In the genomic region with DNA sequence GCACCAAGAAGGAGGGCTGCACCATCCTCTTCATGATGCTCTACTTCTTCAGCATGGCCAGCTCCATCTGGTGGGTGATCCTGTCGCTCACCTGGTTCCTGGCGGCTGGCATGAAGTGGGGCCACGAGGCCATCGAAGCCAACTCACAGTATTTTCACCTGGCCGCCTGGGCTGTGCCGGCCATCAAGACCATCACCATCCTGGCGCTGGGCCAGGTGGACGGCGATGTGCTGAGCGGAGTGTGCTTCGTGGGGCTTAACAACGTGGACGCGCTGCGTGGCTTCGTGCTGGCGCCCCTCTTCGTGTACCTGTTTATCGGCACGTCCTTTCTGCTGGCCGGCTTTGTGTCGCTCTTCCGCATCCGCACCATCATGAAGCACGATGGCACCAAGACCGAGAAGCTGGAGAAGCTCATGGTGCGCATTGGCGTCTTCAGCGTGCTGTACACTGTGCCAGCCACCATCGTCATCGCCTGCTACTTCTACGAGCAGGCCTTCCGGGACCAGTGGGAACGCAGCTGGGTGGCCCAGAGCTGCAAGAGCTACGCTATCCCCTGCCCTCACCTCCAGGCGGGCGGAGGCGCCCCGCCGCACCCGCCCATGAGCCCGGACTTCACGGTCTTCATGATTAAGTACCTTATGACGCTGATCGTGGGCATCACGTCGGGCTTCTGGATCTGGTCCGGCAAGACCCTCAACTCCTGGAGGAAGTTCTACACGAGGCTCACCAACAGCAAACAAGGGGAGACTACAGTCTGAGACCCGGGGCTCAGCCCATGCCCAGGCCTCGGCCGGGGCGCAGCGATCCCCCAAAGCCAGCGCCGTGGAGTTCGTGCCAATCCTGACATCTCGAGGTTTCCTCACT, we compare ENCODE assay signal across 8 cellular contexts. TPM values are rescaled to one million over a fixed set of nuclear protein-coding genes. Genes with fewer than 3 reads are reported as not detected.
A peak's percentile ranks its signal among the peaks of the same experiment; 100 is the strongest.
DNase-seq lines count a peak whose midpoint lies in the region; ATAC-seq, FAIRE-seq and TF ChIP-seq lines count a peak whose summit lies in the region.

No MANE protein-coding gene starts in this region.

- H3K4me2 ChIP-seq in HepG2 (ENCODE audit: low read depth, low read length): no peak overlapping the region

- no peaks in the 10 kb centered on the region for H3K9me3 Mint-ChIP-seq in mesothelial cell of epicardium

- TF ChIP-seq EP300 in HepG2 (IDR thresholded peaks at IDR 0.05; ENCODE audit: low read depth in 2 of 2, low read length in 2 of 2) (no peak), HepG2 (CRISPR knock-in tag; IDR thresholded peaks at IDR 0.05; ENCODE audit: borderline replicate concordance) (no peak)

- peak overlapping the region; percentile 93 for H3K4me3 Mint-ChIP-seq in mesothelial cell of epicardium

- CTCF ChIA-PET in HepG2 (lab: Yijun Ruan, JAX; ENCODE audit: low intra/inter-chr PET ratio, low total read pairs): no interaction called here

- H3K4me1 ChIP-seq in liver (ENCODE audit: control insufficient read depth in 4 of 4, insufficient read depth in 4 of 4, low read length in 3 of 4) (peaks cover 6 to 25% (median 15%) of the 10 kb centered on the region in 4 donors), HepG2 (ENCODE audit: insufficient read depth, low read length) (peaks cover 15% of the 10 kb centered on the region), duodenal mucosa (ENCODE audit: control insufficient read depth in 1 of 2, insufficient read depth in 2 of 2, low read length in 2 of 2) (peaks cover 28 to 31% of the 10 kb centered on the region in 2 donors)

- FAIRE-seq in HepG2 (lab: Jason Lieb, UNC): no peak
- FAIRE-seq in urothelium cell line (lab: Jason Lieb, UNC): peak; percentile 71

- H3K4me3 ChIP-seq in liver (ENCODE audit: low read depth in 1 of 3, low read length in 3 of 3) (peak overlapping the region in 2 of 3 donors; percentile 57 to 95), HepG2 (replicated peaks in 1 of 3; ENCODE audit: insufficient read depth in 1 of 3, low read depth in 2 of 3, low read length in 3 of 3) (no peak overlapping the region), duodenal mucosa (ENCODE audit: low read depth in 1 of 2, low read length in 2 of 2) (peak overlapping the region; percentile 79 to 91)

- 39% methylated on average over 58 of the region's 58 CpGs for WGBS in liver
- 97% methylated on average over 49 of the region's 58 CpGs for WGBS in HepG2 (ENCODE audit: low lambda C conversion rate)

- H3K27me3 ChIP-seq in liver (ENCODE audit: control insufficient read depth in 4 of 4, insufficient read depth in 4 of 4, low read length in 3 of 4): no peaks in the 10 kb centered on the region
- H3K27me3 ChIP-seq in HepG2 (ENCODE audit: control insufficient read depth in 1 of 2, insufficient read depth in 2 of 2, low read length in 2 of 2): peaks cover 0 to 16% of the 10 kb centered on the region in 2 experiments; a peak in 2 of 5 replicates
- no peaks in the 10 kb centered on the region for H3K27me3 ChIP-seq in duodenal mucosa (ENCODE audit: control insufficient read depth in 1 of 2, insufficient read depth in 2 of 2, low read length in 2 of 2)

- in situ Hi-C loops in HepG2 (cut with HindIII; ENCODE audit: extremely low pct_ligation_motif_present, low pct_unique_long_range_greater_than_20kb): no loop called here

- H3K36me3 ChIP-seq in liver (ENCODE audit: control insufficient read depth in 4 of 4, insufficient read depth in 3 of 4, low read depth in 1 of 4, low read length in 3 of 4) (no peaks in the 10 kb centered on the region), HepG2 (replicated peaks in 1 of 2; ENCODE audit: control insufficient read depth in 1 of 2, insufficient read depth in 2 of 2, low read length in 2 of 2) (no peaks in the 10 kb centered on the region), duodenal mucosa (ENCODE audit: control insufficient read depth in 1 of 2, insufficient read depth in 2 of 2, low read length in 2 of 2) (no peaks in the 10 kb centered on the region)

- TF ChIP-seq CTCF in liver (IDR thresholded peaks at IDR 0.05; ENCODE audit: low read depth, low read length, missing input control) (no peak), HepG2 (CRISPR knock-in tag; IDR thresholded peaks at IDR 0.05) (no peak), mesothelial cell of epicardium (IDR thresholded peaks at IDR 0.05; ENCODE audit: unreplicated experiment) (no peak)

- intact Hi-C loops in HepG2 (cut with micrococcal nuclease; ENCODE audit: unreplicated experiment): loop anchor here (10.0 kb wide), 1 partner anchor 299 kb away; no protein-coding TSS in a partner anchor

- H3K4me1 Mint-ChIP-seq in mesothelial cell of epicardium: peaks cover 37% of the 10 kb centered on the region

- no peak overlapping the region for H3K9ac ChIP-seq in liver (ENCODE audit: low read depth in 1 of 2, low read length in 2 of 2)
- H3K9ac ChIP-seq in HepG2 (ENCODE audit: insufficient read depth, low read depth, low read length): no peak overlapping the region
- peak overlapping the region in 1 of 2 donors; percentile 67 for H3K9ac ChIP-seq in duodenal mucosa (ENCODE audit: low read depth in 1 of 2, low read length in 2 of 2)

- peak overlapping the region; percentile 21 for H3K27ac Mint-ChIP-seq in mesothelial cell of epicardium

- no peak for TF ChIP-seq POLR2A in HepG2 (IDR thresholded peaks at IDR 0.05; ENCODE audit: insufficient read depth in 1 of 2, low read depth in 2 of 2, low read length in 2 of 2)

- ATAC-seq in HepG2 (no peak), HG02884 (IDR thresholded peaks at IDR 0.05; ENCODE audit: unreplicated experiment) (no peak), HG02870 (IDR thresholded peaks at IDR 0.05; ENCODE audit: unreplicated experiment) (no peak)

- no peaks in the 10 kb centered on the region for H3K36me3 Mint-ChIP-seq in mesothelial cell of epicardium

- H3K79me2 ChIP-seq in HepG2 (ENCODE audit: insufficient read depth, low read length): no peaks in the 10 kb centered on the region

- no peaks in the 10 kb centered on the region for H3K9me3 ChIP-seq in liver (ENCODE audit: control insufficient read depth in 4 of 4, low read length in 3 of 4)
- H3K9me3 ChIP-seq in HepG2 (ENCODE audit: low read length): no peaks in the 10 kb centered on the region
- no peaks in the 10 kb centered on the region for H3K9me3 ChIP-seq in duodenal mucosa (ENCODE audit: control insufficient read depth in 1 of 2, low read length in 2 of 2)

- no peak for DNase-seq in HepG2 (ENCODE audit: low spot score)
- DNase-seq in mesothelial cell of epicardium (ENCODE audit: low spot score in 2 of 2, unreplicated experiment in 2 of 2): no peak
- no peak for DNase-seq in urothelium cell line (ENCODE audit: low spot score)
- DNase-seq in stimulated activated CD4-positive, alpha-beta T cell treated with anti-CD3 and anti-CD28 coated beads, Interleukin-4, amount 100 ng/mL, for 4 hours: no peak

- no peak overlapping the region for H2AFZ ChIP-seq in HepG2 (ENCODE audit: low read length)

- H3K27me3 Mint-ChIP-seq in mesothelial cell of epicardium (ENCODE audit: low read depth): peaks cover 41% of the 10 kb centered on the region

- H3K27ac ChIP-seq in liver (ENCODE audit: low read depth in 1 of 2, low read length in 2 of 2): no peak overlapping the region
- no peak overlapping the region for H3K27ac ChIP-seq in HepG2 (ENCODE audit: extremely low read length, insufficient read depth, low read length)
- no peak overlapping the region for H3K27ac ChIP-seq in duodenal mucosa (ENCODE audit: low read depth, low read length)

- no TSS peak for BruUV-seq in HepG2 (replicated peaks; lab: Mats Ljungman, UMichigan)

- no peaks in the 10 kb centered on the region for H4K20me1 ChIP-seq in HepG2 (ENCODE audit: insufficient read depth, low read length)

- POLR2A ChIA-PET in HepG2 (lab: Yijun Ruan, JAX): no interaction called here

- TF ChIP-seq RAD21 in liver (IDR thresholded peaks at IDR 0.05) (no peak), HepG2 (CRISPR knock-in tag; IDR thresholded peaks at IDR 0.05) (no peak)

TF ChIP-seq in HepG2, 621 proteins besides CTCF, POLR2A, EP300 and RAD21 (continues in another document):
- TF ChIP-seq MATR3 (CRISPR knock-in tag; IDR thresholded peaks at IDR 0.05): no peak
- TF ChIP-seq ZNF567 (CRISPR knock-in tag; IDR thresholded peaks at IDR 0.05; ENCODE audit: borderline replicate concordance): no peak
- no peak for TF ChIP-seq ZZZ3 (CRISPR knock-in tag; IDR thresholded peaks at IDR 0.05; ENCODE audit: borderline replicate concordance)
- no peak for TF ChIP-seq MIER2 (CRISPR knock-in tag; IDR thresholded peaks at IDR 0.05)
- TF ChIP-seq, protein P1, sequence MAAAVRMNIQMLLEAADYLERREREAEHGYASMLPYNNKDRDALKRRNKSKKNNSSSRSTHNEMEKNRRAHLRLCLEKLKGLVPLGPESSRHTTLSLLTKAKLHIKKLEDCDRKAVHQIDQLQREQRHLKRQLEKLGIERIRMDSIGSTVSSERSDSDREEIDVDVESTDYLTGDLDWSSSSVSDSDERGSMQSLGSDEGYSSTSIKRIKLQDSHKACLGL (CRISPR knock-in tag; IDR thresholded peaks at IDR 0.05): no peak
- TF ChIP-seq ELF4 (CRISPR knock-in tag; IDR thresholded peaks at IDR 0.05; ENCODE audit: borderline replicate concordance): no peak

RNA-seq across cellular contexts. Expression of a gene that starts 2.1 kb away (rescaled TPM):
- total RNA-seq in liver (1 to 10 TPM; 3.5 to 3.8 TPM), HepG2 (2016; rRNA removed; fragmentation: Illumina TruSeq; extraction: Trizol) (0.51 and 0.80 TPM in 2 replicates), mesothelial cell of epicardium (15.3 to 15.4 TPM (median 15.3 TPM) in 3 replicates)
- polyA plus RNA-seq in liver (1 to 10 TPM in 1 of 2 donors, under 1 TPM in 1; 0.68 to 1.6 TPM), HepG2 (2011; rRNA removed) (0.22 and 0.33 TPM in 2 replicates)
- under 0.01 TPM in 1 of 2 replicates, not detected in the other for total RNA-seq in HepG2 (2016; cell fraction: cytosol; rRNA removed; fragmentation: Illumina TruSeq; extraction: Trizol; ENCODE audit: low read depth)
- total RNA-seq in HepG2 (2016; cell fraction: insoluble cytoplasmic fraction; rRNA removed; fragmentation: Illumina TruSeq; extraction: Trizol): 0.45 and 0.78 TPM in 2 replicates
- 0.25 and 0.28 TPM in 2 replicates for total RNA-seq in HepG2 (2016; cell fraction: membrane; rRNA removed; fragmentation: Illumina TruSeq; extraction: Trizol)
- total RNA-seq in HepG2 (2016; cell fraction: nucleus; rRNA removed; fragmentation: Illumina TruSeq; extraction: Trizol): 0.65 and 0.75 TPM in 2 replicates
- polyA plus RNA-seq in HepG2 (2011; cell fraction: cytosol; rRNA removed): 0.27 and 0.34 TPM in 2 replicates
- polyA plus RNA-seq in HepG2 (2011; cell fraction: nucleus; rRNA removed): 0.19 and 0.24 TPM in 2 replicates
- polyA plus RNA-seq in HepG2 (2012): 0.12 and 0.15 TPM in 2 replicates
- 0.01 and 0.06 TPM in 2 replicates for polyA plus RNA-seq in HepG2 (2016; cell fraction: cytosol; fragmentation: Illumina TruSeq; extraction: Trizol; ENCODE audit: low read depth)
- polyA plus RNA-seq in HepG2 (2016; cell fraction: insoluble cytoplasmic fraction; fragmentation: Illumina TruSeq; extraction: Trizol; ENCODE audit: low read depth): 0.60 and 0.65 TPM in 2 replicates
- polyA plus RNA-seq in HepG2 (2016; cell fraction: membrane; fragmentation: Illumina TruSeq; extraction: Trizol; ENCODE audit: low read depth): 0.17 and 0.22 TPM in 2 replicates
- 0.93 and 1.2 TPM in 2 replicates for polyA plus RNA-seq in HepG2 (2016; cell fraction: nucleus; fragmentation: Illumina TruSeq; extraction: Trizol; ENCODE audit: insufficient read depth, low read depth)
- polyA minus RNA-seq in HepG2 (2011; rRNA and poly(A)+ RNA removed; ENCODE audit: low replicate concordance): 1.3 and 4.1 TPM in 2 replicates
- polyA minus RNA-seq in HepG2 (2011; cell fraction: cytosol; rRNA and poly(A)+ RNA removed): 0.40 and 0.53 TPM in 2 replicates
- 0.37 and 0.39 TPM in 2 replicates for polyA minus RNA-seq in HepG2 (2011; cell fraction: nucleus; rRNA and poly(A)+ RNA removed)

Comparison
In these comparisons a context has a peak if more than half of its experiments do, and no peak if none do; other contexts are left out.
1. H3K4me3 ChIP-seq: peak in liver (2 of 3) and duodenal mucosa (2 of 2); none in HepG2 (0 of 3).